ENCODE assay signal across 17 cellular contexts in genomic region chr21:36337099-36337509, GRCh38. TPM values are rescaled to one million over a fixed set of nuclear protein-coding genes. Genes with fewer than 3 reads are reported as not detected.
A peak's percentile ranks its signal among the peaks of the same experiment; 100 is the strongest.
DNase-seq lines count a peak whose midpoint lies in the region; ATAC-seq and TF ChIP-seq lines count a peak whose summit lies in the region.
"Had no signal": no experiment of that assay in that cellular context is flagged by ENCODE, and none has a peak within 500 bp of the region (broad histone marks: within the 10 kb centered on the region; RNA-seq: fewer than 3 reads in every experiment).

No MANE protein-coding gene starts in this region.

- H3K27me3 Mint-ChIP-seq in neural progenitor cell (ENCODE audit: insufficient read depth, low read depth) = peaks cover 3% of the 10 kb centered on the region
- H3K27me3 Mint-ChIP-seq: CD4-positive, alpha-beta T cell; stimulated activated memory B cell treated with anti-CD40 and anti-IgM and Interleukin-4, amounts not matched to agents 10 μg/mL and 1 μg/mL and 100 μg/mL, for 72 hours had no signal

- peaks cover 62% of the 10 kb centered on the region for H3K79me2 ChIP-seq in neural progenitor cell (ENCODE audit: low read depth)

- H3K4me1 Mint-ChIP-seq in neural progenitor cell = no peaks in the 10 kb centered on the region
- H3K4me1 Mint-ChIP-seq: WTC11 had no signal

- POLR2A ChIA-PET in Panc1 (lab: Charles Lee) = no interaction called here

- DNase-seq in Caki2 (ENCODE audit: low read depth) (peak; percentile 25), Panc1 (ENCODE audit: low read depth, low spot score) (no peak), erythroblast (lab: John Stamatoyannopoulos, UW) (peak; percentile 37 to 78), omental fat pad (ENCODE audit: low spot score) (no peak), neural progenitor cell (ENCODE audit: low spot score) (no peak), NCI-H524 treated with DMSO at 0.1 percent for 48 hours (lab: John Stamatoyannopoulos, UW) (no peak), cerebellum (ENCODE audit: low spot score) (no peak), NCI-H524 (lab: John Stamatoyannopoulos, UW) (no peak)
- DNase-seq: activated T-cell treated with anti-CD3 and anti-CD28 coated beads for 4 hours; caudate nucleus; CD4-positive, alpha-beta T cell; glutamatergic neuron; NCI-H526 treated with DMSO at 0.1 percent for 48 hours; nucleus accumbens; SJCRH30 had no signal

- CTCF ChIA-PET in Panc1 (lab: Charles Lee) = no interaction called here

- no peak overlapping the region for H3K4me3 ChIP-seq in Panc1 (ENCODE audit: low read depth in 2 of 2, low read length in 2 of 2)
- no peak overlapping the region for H3K4me3 ChIP-seq in neural progenitor cell
- H3K4me3 ChIP-seq: SJCRH30 had no signal

- intact Hi-C loops in Panc1 (cut with micrococcal nuclease; ENCODE audit: unreplicated experiment) = no loop called here

- TF ChIP-seq POLR2A in erythroblast (IDR thresholded peaks at IDR 0.05; ENCODE audit: low read length) = no peak

- TSS peak; percentile 23 for BruUV-seq in Panc1 (replicated peaks; lab: Mats Ljungman, UMichigan)

- no peak overlapping the region for H2AFZ ChIP-seq in neural progenitor cell (replicated peaks)

- peaks cover 38% of the 10 kb centered on the region for H3K36me3 Mint-ChIP-seq in neural progenitor cell

- H3K36me3 ChIP-seq in Panc1 (ENCODE audit: control insufficient read depth, insufficient read depth, low read length) = peaks cover 10% of the 10 kb centered on the region; the same call in 1 of the 2 replicates
- H3K36me3 ChIP-seq in neural progenitor cell = peaks cover 30% of the 10 kb centered on the region

- H3K27ac ChIP-seq in Panc1 (ENCODE audit: low read length) (no peak overlapping the region), neural progenitor cell (no peak overlapping the region)
- H3K27ac ChIP-seq: SJCRH30 had no signal

- no peak overlapping the region for H3K9ac ChIP-seq in neural progenitor cell

- H3K9me3 ChIP-seq in Panc1 (ENCODE audit: control insufficient read depth, insufficient read depth, low read depth, low read length) = no peaks in the 10 kb centered on the region
- H3K9me3 ChIP-seq in neural progenitor cell (ENCODE audit: low read depth) = no peaks in the 10 kb centered on the region
- H3K9me3 ChIP-seq: SJCRH30 had no signal

- H3K27ac Mint-ChIP-seq in neural progenitor cell = no peak overlapping the region
- H3K27ac Mint-ChIP-seq: CD4-positive, alpha-beta T cell; stimulated activated memory B cell treated with anti-CD40 and anti-IgM and Interleukin-4, amounts not matched to agents 10 μg/mL and 1 μg/mL and 100 μg/mL, for 72 hours; WTC11 had no signal

- H3K9me3 Mint-ChIP-seq in neural progenitor cell = no peaks in the 10 kb centered on the region
- H3K9me3 Mint-ChIP-seq: CD4-positive, alpha-beta T cell; stimulated activated memory B cell treated with anti-CD40 and anti-IgM and Interleukin-4, amounts not matched to agents 10 μg/mL and 1 μg/mL and 100 μg/mL, for 72 hours; WTC11 had no signal

- H3K27me3 ChIP-seq in Panc1 (ENCODE audit: control insufficient read depth, insufficient read depth, low read length) = no peaks in the 10 kb centered on the region
- H3K27me3 ChIP-seq in neural progenitor cell = no peaks in the 10 kb centered on the region
- H3K27me3 ChIP-seq: SJCRH30 had no signal

- H3F3A ChIP-seq in neural progenitor cell (ENCODE audit: low read depth) = no peaks in the 10 kb centered on the region

- no peak for ATAC-seq in Panc1
- ATAC-seq in omental fat pad (ENCODE audit: low FRiP score) = peak; percentile 83
- ATAC-seq: stimulated activated memory B cell treated with anti-CD40 and anti-IgM and Interleukin-4, amounts not matched to agents 10 μg/mL and 1 μg/mL and 100 μg/mL, for 72 hours; WTC11 had no signal

- H3K4me3 Mint-ChIP-seq in neural progenitor cell = no peak overlapping the region
- H3K4me3 Mint-ChIP-seq: CD4-positive, alpha-beta T cell; stimulated activated memory B cell treated with anti-CD40 and anti-IgM and Interleukin-4, amounts not matched to agents 10 μg/mL and 1 μg/mL and 100 μg/mL, for 72 hours; WTC11 had no signal

- H4K20me1 ChIP-seq in neural progenitor cell (ENCODE audit: low read depth) = peaks cover 36% of the 10 kb centered on the region

- no peak overlapping the region for H3K4me2 ChIP-seq in neural progenitor cell

- H3K4me1 ChIP-seq in Panc1 (ENCODE audit: control insufficient read depth, insufficient read depth, low read length) (no peaks in the 10 kb centered on the region), neural progenitor cell (no peaks in the 10 kb centered on the region)
- H3K4me1 ChIP-seq: SJCRH30 had no signal

- in situ Hi-C loops in Caki2 (cut with HindIII; ENCODE audit: low pct_unique_long_range_greater_than_20kb, low sequenced_read_pairs) (no loop called here), Panc1 (cut with HindIII; ENCODE audit: low pct_unique_long_range_greater_than_20kb, low sequenced_read_pairs) (no loop called here)

- TF ChIP-seq CTCF in Panc1 (IDR thresholded peaks at IDR 0.05) (no peak), omental fat pad (IDR thresholded peaks at IDR 0.05) (no peak), neural progenitor cell (IDR thresholded peaks at IDR 0.05) (no peak)

RNA-seq across cellular contexts. Expression of gene MORC3, which starts 17.1 kb away (rescaled TPM):
- 14.4 and 19.2 TPM in 2 replicates for total RNA-seq in Caki2 (2014; rRNA removed; shearing (Covaris generic); ENCODE audit: low replicate concordance)
- 16.8 TPM for total RNA-seq in Panc1 (2021; ENCODE audit: unreplicated experiment)
- 8.9 TPM for polyA plus RNA-seq in Panc1 (2012; ENCODE audit: insufficient read length)
- 10 to 100 TPM; 26.8 to 43.2 (median 34.1) TPM for total RNA-seq in omental fat pad
- 43.6 and 68.7 TPM in 2 replicates for total RNA-seq in neural progenitor cell (ENCODE audit: low replicate concordance)
- 72.5 TPM for total RNA-seq in cerebellum

RNA-seq across cellular contexts. Expression of gene CHAF1B, which starts 48.1 kb away (rescaled TPM):
- 15.7 and 42.1 TPM in 2 replicates for total RNA-seq in Caki2 (2014; rRNA removed; shearing (Covaris generic); ENCODE audit: low replicate concordance)
- total RNA-seq in Panc1 (2021; ENCODE audit: unreplicated experiment) (18.4 TPM), omental fat pad (1 to 10 TPM in 2 of 4 donors, under 1 TPM in 2; 0.75 to 1.3 (median 1.0) TPM), neural progenitor cell (ENCODE audit: low replicate concordance) (19.4 and 26.1 TPM in 2 replicates), cerebellum (2.5 TPM)
- 14.1 TPM for polyA plus RNA-seq in Panc1 (2012; ENCODE audit: insufficient read length)

Comparison
In these comparisons a context has a peak if more than half of its experiments do, and no peak if none do; other contexts are left out.
1. DNase-seq: peak in Caki2 (single experiment) and erythroblast (2 of 2); none in Panc1 (single experiment), omental fat pad (single experiment), neural progenitor cell (single experiment), NCI-H524 treated with DMSO at 0.1 percent for 48 hours (single experiment), cerebellum (single experiment) and NCI-H524 (0 of 2).